Comparison of ENCODE assay signal across 8 cellular contexts in genomic region chr10:121926669-121927360, GRCh38. TPM values are rescaled to one million over a fixed set of nuclear protein-coding genes. Genes with fewer than 3 reads are reported as not detected.
A peak's percentile ranks its signal among the peaks of the same experiment; 100 is the strongest.
DNase-seq lines count a peak whose midpoint lies in the region; ATAC-seq and TF ChIP-seq lines count a peak whose summit lies in the region.

No MANE protein-coding gene starts in this region.

- POLR2A ChIA-PET in activated CD4-positive, alpha-beta T cell treated with anti-CD3 and anti-CD28 coated beads for 36 hours (lab: Charles Lee), result interaction anchor here (0.7 kb wide), 1 partner anchor 1495 kb away, joined by 4 read pairs; no protein-coding TSS in a partner anchor

- H3K4me1 Mint-ChIP-seq in activated CD4-positive, alpha-beta T cell treated with anti-CD3 and anti-CD28 coated beads for 36 hours, result peaks cover 20% of the 10 kb centered on the region

- no peak for TF ChIP-seq CTCF in lower leg skin (IDR thresholded peaks at IDR 0.05)

- CTCF ChIA-PET in activated CD4-positive, alpha-beta T cell treated with anti-CD3 and anti-CD28 coated beads for 36 hours (lab: Charles Lee), result interaction anchor here (0.6 kb wide), 1 partner anchor 136 kb away, joined by 3 read pairs; no protein-coding TSS in a partner anchor

- peak overlapping the region; percentile 88 for H3K4me3 Mint-ChIP-seq in activated CD4-positive, alpha-beta T cell treated with anti-CD3 and anti-CD28 coated beads for 36 hours

- H3K27me3 ChIP-seq in H7 (ENCODE audit: control insufficient read depth, insufficient read depth, low read length), result no peaks in the 10 kb centered on the region
- no peaks in the 10 kb centered on the region for H3K27me3 ChIP-seq in thymus (ENCODE audit: control insufficient read depth, insufficient read depth)

- H3K9me3 ChIP-seq in thymus (ENCODE audit: control insufficient read depth), result no peaks in the 10 kb centered on the region

- no peaks in the 10 kb centered on the region for H3K9me3 Mint-ChIP-seq in activated CD4-positive, alpha-beta T cell treated with anti-CD3 and anti-CD28 coated beads for 36 hours (ENCODE audit: low read depth)

- peak overlapping the region; percentile 33 for H3K27ac ChIP-seq in thymus (ENCODE audit: low read depth)

- H3K27me3 Mint-ChIP-seq in activated CD4-positive, alpha-beta T cell treated with anti-CD3 and anti-CD28 coated beads for 36 hours, result no peaks in the 10 kb centered on the region

- no peaks in the 10 kb centered on the region for H3K4me1 ChIP-seq in thymus (ENCODE audit: control insufficient read depth, insufficient read depth, low read length)

- intact Hi-C loops in activated CD4-positive, alpha-beta T cell treated with anti-CD3 and anti-CD28 coated beads for 36 hours (cut with DNase I, micrococcal nuclease), result loop anchor here in 1 of 2 experiments (2.0 to 10.0 kb wide), 5 partner anchors 175 to 1228 kb away; partner anchors contain the start of genes BUB3, FAM24B, PLEKHA1 and WDR11
- intact Hi-C loops in lower leg skin (cut with DNase I; ENCODE audit: low total_unique reads), result no loop called here

- H3K36me3 ChIP-seq in H7 (replicated peaks; ENCODE audit: control insufficient read depth, insufficient read depth, low read length) (peaks cover 1% of the 10 kb centered on the region; the same call in 1 of the 2 replicates), thymus (ENCODE audit: control insufficient read depth, insufficient read depth) (peaks cover 9% of the 10 kb centered on the region)

- no peak for DNase-seq in activated CD4-positive, alpha-beta T cell treated with anti-CD3 and anti-CD28 coated beads for 36 hours
- no peak for DNase-seq in activated CD4-positive, alpha-beta T cell treated with anti-CD3 and anti-CD28 coated beads, Interleukin-2, amount 50 U/mL, for 1 hour
- peak; percentile 25 for DNase-seq in H7
- DNase-seq in NCI-H69 (lab: John Stamatoyannopoulos, UW), result peak; percentile 18
- DNase-seq in central memory CD4-positive, alpha-beta T cell, result peak; percentile 3
- no peak for DNase-seq in lower leg skin (ENCODE audit: low spot score in 2 of 2)
- no peak for DNase-seq in NCI-H1048 (lab: John Stamatoyannopoulos, UW)

- 1% methylated on average over 20 of the region's 20 CpGs for WGBS in lower leg skin, 2 donors
- WGBS in thymus, result 1% methylated on average over 20 of the region's 20 CpGs

- ATAC-seq in activated CD4-positive, alpha-beta T cell treated with anti-CD3 and anti-CD28 coated beads for 36 hours, result peak; percentile 0

- peaks cover 15% of the 10 kb centered on the region for H3K36me3 Mint-ChIP-seq in activated CD4-positive, alpha-beta T cell treated with anti-CD3 and anti-CD28 coated beads for 36 hours (ENCODE audit: low read depth)

- no peak for TF ChIP-seq POLR2A in lower leg skin (IDR thresholded peaks at IDR 0.05)

- peak overlapping the region; percentile 98 for H3K4me3 ChIP-seq in H7 (ENCODE audit: insufficient read depth, low read depth, low read length)
- H3K4me3 ChIP-seq in lower leg skin (ENCODE audit: low read depth, poor library complexity, severe bottlenecking), result peak overlapping the region; percentile 96
- H3K4me3 ChIP-seq in thymus (ENCODE audit: low read length), result peak overlapping the region; percentile 99

- H3K27ac Mint-ChIP-seq in activated CD4-positive, alpha-beta T cell treated with anti-CD3 and anti-CD28 coated beads for 36 hours, result peak overlapping the region; percentile 82

RNA-seq across cellular contexts. Expression of gene ATE1, which starts 1.0 kb away (rescaled TPM):
- total RNA-seq in activated CD4-positive, alpha-beta T cell treated with anti-CD3 and anti-CD28 coated beads for 36 hours, result 10 to 100 TPM; 23.2 to 23.9 TPM
- 13.4 and 17.3 TPM in 2 replicates for total RNA-seq in H7 (2014; rRNA removed; shearing (Covaris generic))
- 10 to 100 TPM; 11.5 to 22.2 (median 18.2) TPM for total RNA-seq in lower leg skin
- polyA plus RNA-seq in thymus, result 12.0 TPM

RNA-seq across cellular contexts. Expression of gene NSMCE4A, which starts 48.2 kb away (rescaled TPM):
- total RNA-seq in activated CD4-positive, alpha-beta T cell treated with anti-CD3 and anti-CD28 coated beads for 36 hours, result 10 to 100 TPM; 56.3 to 56.4 TPM
- 85.0 and 99.4 TPM in 2 replicates for total RNA-seq in H7 (2014; rRNA removed; shearing (Covaris generic))
- 10 to 100 TPM; 51.1 to 77.0 (median 56.1) TPM for total RNA-seq in lower leg skin
- polyA plus RNA-seq in thymus, result 131 TPM

Comparison
In these comparisons a context has a peak if more than half of its experiments do, and no peak if none do; other contexts are left out.
1. DNase-seq: peak in H7 (single experiment), NCI-H69 (single experiment) and central memory CD4-positive, alpha-beta T cell (single experiment); none in activated CD4-positive, alpha-beta T cell treated with anti-CD3 and anti-CD28 coated beads for 36 hours (single experiment), activated CD4-positive, alpha-beta T cell treated with anti-CD3 and anti-CD28 coated beads, Interleukin-2, amount 50 U/mL, for 1 hour (single experiment), lower leg skin (0 of 2) and NCI-H1048 (single experiment).
2. Peak in every context shown above with its lines, with median percentiles within 50 percentile points of each other: H3K4me3 ChIP-seq.